Comparison of ENCODE assay signal across 9 cellular contexts in the genomic region with DNA sequence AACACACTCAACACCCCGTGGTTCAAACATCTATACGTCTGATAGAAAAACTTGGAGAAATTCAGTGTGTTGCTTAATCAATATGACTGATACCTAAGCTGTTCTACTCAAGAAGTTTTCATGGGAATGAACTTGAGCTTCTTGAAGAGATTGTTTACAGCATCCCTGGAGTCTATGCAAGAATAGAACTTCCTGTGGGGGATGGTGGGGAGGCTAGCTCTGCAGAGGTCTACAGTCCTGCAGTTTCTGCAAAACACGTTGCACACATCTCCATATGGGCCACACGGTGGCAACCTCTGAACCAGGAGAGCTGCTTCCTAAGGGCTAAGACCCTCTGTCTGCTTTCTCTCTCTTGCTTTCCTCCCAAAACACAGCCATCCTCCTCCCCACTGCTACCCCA. TPM values are rescaled to one million over a fixed set of nuclear protein-coding genes. Genes with fewer than 3 reads are reported as not detected.
A peak's percentile ranks its signal among the peaks of the same experiment; 100 is the strongest.
DNase-seq lines count a peak whose midpoint lies in the region; ATAC-seq and TF ChIP-seq lines count a peak whose summit lies in the region.
"Had no signal": no experiment of that assay in that cellular context is flagged by ENCODE, and none has a peak within 500 bp of the region (broad histone marks: within the 10 kb centered on the region; RNA-seq: fewer than 3 reads in every experiment).

No MANE protein-coding gene starts in this region.

- no peaks in the 10 kb centered on the region for H3K9me3 Mint-ChIP-seq in HFFc6
- H3K9me3 Mint-ChIP-seq in activated CD8-positive, alpha-beta T cell treated with anti-CD3 and anti-CD28 coated beads for 36 hours = no peaks in the 10 kb centered on the region

- H3K9me3 ChIP-seq in MM.1S (replicated peaks; ENCODE audit: insufficient read depth, low read length) = no peaks in the 10 kb centered on the region

- H3K36me3 Mint-ChIP-seq in HFFc6 (ENCODE audit: low read depth) = peaks cover 13% of the 10 kb centered on the region
- H3K36me3 Mint-ChIP-seq in activated CD8-positive, alpha-beta T cell treated with anti-CD3 and anti-CD28 coated beads for 36 hours (ENCODE audit: low read depth) = peaks cover 27% of the 10 kb centered on the region

- no peak overlapping the region for H3K4me3 Mint-ChIP-seq in HFFc6
- H3K4me3 Mint-ChIP-seq in activated CD8-positive, alpha-beta T cell treated with anti-CD3 and anti-CD28 coated beads for 36 hours = no peak overlapping the region

- no peaks in the 10 kb centered on the region for H3K9me2 ChIP-seq in MM.1S (replicated peaks; ENCODE audit: insufficient read depth, low read length)

- peaks cover 38% of the 10 kb centered on the region for H3K4me1 Mint-ChIP-seq in HFFc6 (ENCODE audit: low read depth)
- peaks cover 35% of the 10 kb centered on the region for H3K4me1 Mint-ChIP-seq in activated CD8-positive, alpha-beta T cell treated with anti-CD3 and anti-CD28 coated beads for 36 hours (ENCODE audit: low read depth)

- H3K79me2 ChIP-seq in MM.1S (ENCODE audit: low read length) = no peaks in the 10 kb centered on the region

- POLR2A ChIA-PET in activated CD8-positive, alpha-beta T cell treated with anti-CD3 and anti-CD28 coated beads for 36 hours (lab: Charles Lee) = interaction anchor here (1.0 to 2.0 kb wide), 4 partner anchors 8 to 59 kb away, joined by 3 to 7 read pairs (median 3); partner anchors contain the start of gene RPL10A

- CTCF ChIA-PET in activated CD8-positive, alpha-beta T cell treated with anti-CD3 and anti-CD28 coated beads for 36 hours (lab: Charles Lee) = interaction anchor here (0.8 to 4.5 kb wide), 8 partner anchors 10 to 71 kb away, joined by 3 to 43 read pairs (median 5); partner anchors contain the start of genes FANCE and RPL10A

- H3K27ac Mint-ChIP-seq in HFFc6 = peak overlapping the region; percentile 67
- H3K27ac Mint-ChIP-seq in activated CD8-positive, alpha-beta T cell treated with anti-CD3 and anti-CD28 coated beads for 36 hours = peak overlapping the region; percentile 87

- peak; percentile 32 for ATAC-seq in activated CD8-positive, alpha-beta T cell treated with anti-CD3 and anti-CD28 coated beads for 36 hours

- no peak overlapping the region for H3K4me2 ChIP-seq in MM.1S (ENCODE audit: low read depth, low read length)

- intact Hi-C loops in activated CD8-positive, alpha-beta T cell treated with anti-CD3 and anti-CD28 coated beads for 36 hours (cut with micrococcal nuclease) = no loop called here

- peaks cover 1% of the 10 kb centered on the region for H3K27me3 Mint-ChIP-seq in HFFc6 (ENCODE audit: insufficient read depth)
- H3K27me3 Mint-ChIP-seq in activated CD8-positive, alpha-beta T cell treated with anti-CD3 and anti-CD28 coated beads for 36 hours = no peaks in the 10 kb centered on the region

- H3K4me1 ChIP-seq in MM.1S (ENCODE audit: low read length) = no peaks in the 10 kb centered on the region

- H2AFZ ChIP-seq in MM.1S (ENCODE audit: low read length) = no peak overlapping the region

- no peak overlapping the region for H3K4me3 ChIP-seq in MM.1S (ENCODE audit: low read length)

- no peaks in the 10 kb centered on the region for H3K36me3 ChIP-seq in MM.1S (replicated peaks; ENCODE audit: insufficient read depth, low read length)

- no peaks in the 10 kb centered on the region for H3K27me3 ChIP-seq in MM.1S (replicated peaks; ENCODE audit: insufficient read depth, low read length)

- TF ChIP-seq CTCF in HFFc6 (IDR thresholded peaks at IDR 0.05) (peak; percentile 70), MM.1S (IDR thresholded peaks at IDR 0.05; ENCODE audit: low read length) (no peak)
- TF ChIP-seq CTCF in activated CD8-positive, alpha-beta T cell treated with anti-CD3 and anti-CD28 coated beads for 36 hours (IDR thresholded peaks at IDR 0.05) = no peak

- peak; percentile 17 for DNase-seq in DMS114 treated with DMSO at 0.1 percent for 48 hours (lab: John Stamatoyannopoulos, UW; ENCODE audit: unreplicated experiment)
- peak; percentile 54 for DNase-seq in HFFc6
- peak; percentile 44 for DNase-seq in activated CD8-positive, alpha-beta T cell treated with anti-CD3 and anti-CD28 coated beads for 36 hours
- DNase-seq in left kidney (ENCODE audit: low read depth, low spot score) = peak; percentile 75
- no peak for DNase-seq in activated CD4-positive, CD25-positive, alpha-beta regulatory T cell treated with anti-CD3 and anti-CD28 coated beads, Interleukin-2, amount 50 U/mL, for 72 hours
- DNase-seq in amygdala (lab: John Stamatoyannopoulos, UW) = no peak
- no peak for DNase-seq in MM.1S
- DNase-seq: activated naive CD4-positive, alpha-beta T cell treated with Interleukin-2 at 50 U/mL for 16 hours; stimulated activated CD4-positive, alpha-beta T cell treated with anti-CD3 and anti-CD28 coated beads, Interleukin-4, amount 100 ng/mL, for 4 hours had no signal

- H3F3A ChIP-seq in MM.1S (ENCODE audit: insufficient read depth, low read length) = no peaks in the 10 kb centered on the region

- H4K20me1 ChIP-seq in MM.1S (ENCODE audit: insufficient read depth, low read length) = no peaks in the 10 kb centered on the region

- H3K9ac ChIP-seq in MM.1S (ENCODE audit: low read length) = no peak overlapping the region

- no peak overlapping the region for H3K27ac ChIP-seq in MM.1S (ENCODE audit: low read length)

RNA-seq across cellular contexts. Expression of gene FANCE, which starts 32.7 kb away (rescaled TPM):
- 10 to 100 TPM in 1 of 6 experiments, 1 to 10 TPM in 5; 7.2 to 10.7 (median 9.2) TPM for total RNA-seq in HFFc6 (2021; fragmentation: NEBNext Ultra II Directional; extraction: Animal tissue kit (Norgen Biotek cat#: 25700))
- total RNA-seq in activated CD8-positive, alpha-beta T cell treated with anti-CD3 and anti-CD28 coated beads for 36 hours = 10 to 100 TPM; 18.8 to 19.4 TPM

RNA-seq across cellular contexts. Expression of gene RPL10A, which starts 48.8 kb away (rescaled TPM):
- total RNA-seq in HFFc6 (2021; fragmentation: NEBNext Ultra II Directional; extraction: Animal tissue kit (Norgen Biotek cat#: 25700)) = 1,000 to 10,000 TPM; 1,220 to 1,355 (median 1,285) TPM
- 1,000 to 10,000 TPM; 2,322 to 2,393 TPM for total RNA-seq in activated CD8-positive, alpha-beta T cell treated with anti-CD3 and anti-CD28 coated beads for 36 hours

Comparison
In these comparisons a context has a peak if more than half of its experiments do, and no peak if none do; other contexts are left out.
1. DNase-seq: peak in DMS114 treated with DMSO at 0.1 percent for 48 hours (single experiment), HFFc6 (single experiment), activated CD8-positive, alpha-beta T cell treated with anti-CD3 and anti-CD28 coated beads for 36 hours (single experiment) and left kidney (single experiment); none in activated CD4-positive, CD25-positive, alpha-beta regulatory T cell treated with anti-CD3 and anti-CD28 coated beads, Interleukin-2, amount 50 U/mL, for 72 hours (single experiment), amygdala (0 of 56) and MM.1S (single experiment).